Comparison of ENCODE assay signal across 9 cellular contexts in genomic region chr11:33040862-33041453, GRCh38. TPM values are rescaled to one million over a fixed set of nuclear protein-coding genes. Genes with fewer than 3 reads are reported as not detected.
A peak's percentile ranks its signal among the peaks of the same experiment; 100 is the strongest.
DNase-seq lines count a peak whose midpoint lies in the region; ATAC-seq and TF ChIP-seq lines count a peak whose summit lies in the region.
"Had no signal": no experiment of that assay in that cellular context is flagged by ENCODE, and none has a peak within 500 bp of the region (broad histone marks: within the 10 kb centered on the region; RNA-seq: fewer than 3 reads in every experiment).

No MANE protein-coding gene starts in this region.

- H3K4me3 Mint-ChIP-seq in mesothelial cell of epicardium, result peak overlapping the region; percentile 92

- TF ChIP-seq CTCF in HCT116 (IDR thresholded peaks at IDR 0.05 in 2 of 3, conservative IDR thresholded peaks at IDR 0.05 in 1 of 3; ENCODE audit: borderline replicate concordance in 1 of 3, insufficient read depth in 1 of 3, low read depth in 2 of 3, low read length in 2 of 3), result no peak
- no peak for TF ChIP-seq CTCF in mesothelial cell of epicardium (IDR thresholded peaks at IDR 0.05; ENCODE audit: unreplicated experiment)
- TF ChIP-seq CTCF in testis (IDR thresholded peaks at IDR 0.05), result no peak

- H3K9ac ChIP-seq in BLaER1, result peak overlapping the region; percentile 98; the same call in 1 of the 2 replicates
- H3K9ac ChIP-seq in HCT116 (ENCODE audit: low read length), result 0 out of 2 replicates have a peak overlapping the region, but pooled peaks have one; percentile 74

- no peaks in the 10 kb centered on the region for H3K79me2 ChIP-seq in HCT116 (ENCODE audit: insufficient read depth, low read length)

- H3K27ac ChIP-seq in BLaER1 (no peak overlapping the region), HCT116 (ENCODE audit: low read depth, low read length) (no peak overlapping the region), testis (no peak overlapping the region)

- POLR2A ChIA-PET in HCT116 (lab: Charles Lee), result no interaction called here

- no peak for TF ChIP-seq POLR2A in HCT116 (IDR thresholded peaks at IDR 0.05; ENCODE audit: borderline replicate concordance, extremely low read depth, insufficient read depth, insufficient read length)
- TF ChIP-seq POLR2A in testis (IDR thresholded peaks at IDR 0.05), result no peak

- no peak for TF ChIP-seq RAD21 in HCT116 (IDR thresholded peaks at IDR 0.05; ENCODE audit: low read depth)

- peaks cover 0 to 11% of the 10 kb centered on the region in 2 donors for H3K36me3 Mint-ChIP-seq in activated naive CD4-positive, alpha-beta T cell treated with anti-CD3 and anti-CD28 coated beads, Interleukin-2, amount 50 U/mL, for 72 hours
- H3K36me3 Mint-ChIP-seq in mesothelial cell of epicardium, result peaks cover 9% of the 10 kb centered on the region

- ATAC-seq in HCT116 (no peak), GM19463 (IDR thresholded peaks at IDR 0.05; ENCODE audit: unreplicated experiment) (no peak)
- peak; percentile 34 to 48 for ATAC-seq in activated naive CD4-positive, alpha-beta T cell treated with anti-CD3 and anti-CD28 coated beads, Interleukin-2, amount 50 U/mL, for 72 hours
- ATAC-seq: left lung had no signal

- RAD21 ChIA-PET in HCT116 (lab: Charles Lee; ENCODE audit: low non-redundant PET in 1 of 2, low total read pairs in 2 of 2, uncharacterized antibody in 2 of 2, unreplicated experiment in 2 of 2), result no interaction called here

- peaks cover 31% of the 10 kb centered on the region for H3K36me3 ChIP-seq in BLaER1
- H3K36me3 ChIP-seq in HCT116 (ENCODE audit: control insufficient read depth in 1 of 2, insufficient read depth in 2 of 2, low read length in 2 of 2), result no peaks in the 10 kb centered on the region
- H3K36me3 ChIP-seq in testis (ENCODE audit: low read depth, missing control alignments), result no peaks in the 10 kb centered on the region

- CTCF ChIA-PET in HCT116 (lab: Charles Lee), result no interaction called here

- H3K9me2 ChIP-seq in HCT116 (ENCODE audit: insufficient read depth), result no peaks in the 10 kb centered on the region

- H4K20me1 ChIP-seq in BLaER1 (no peaks in the 10 kb centered on the region), HCT116 (ENCODE audit: insufficient read depth) (no peaks in the 10 kb centered on the region)

- H3K4me1 ChIP-seq in BLaER1, result peaks cover 20% of the 10 kb centered on the region
- H3K4me1 ChIP-seq in HCT116 (ENCODE audit: control insufficient read depth in 1 of 2, insufficient read depth in 2 of 2, low read length in 2 of 2), result peaks cover 9 to 34% of the 10 kb centered on the region in 2 experiments
- H3K4me1 ChIP-seq in testis, result peaks cover 8% of the 10 kb centered on the region

- H3K27ac Mint-ChIP-seq in activated naive CD4-positive, alpha-beta T cell treated with anti-CD3 and anti-CD28 coated beads, Interleukin-2, amount 50 U/mL, for 72 hours, result peak overlapping the region in 1 of 2 donors; percentile 98
- peak overlapping the region; percentile 94 for H3K27ac Mint-ChIP-seq in mesothelial cell of epicardium

- no peaks in the 10 kb centered on the region for H3K27me3 Mint-ChIP-seq in mesothelial cell of epicardium (ENCODE audit: low read depth)

- H3K4me1 Mint-ChIP-seq in mesothelial cell of epicardium, result peaks cover 25% of the 10 kb centered on the region

- WGBS in testis, 2 donors, result 44 to 62% methylated on average over 5 of the region's 5 CpGs

- H3K27me3 ChIP-seq in BLaER1, result no peaks in the 10 kb centered on the region
- H3K27me3 ChIP-seq in HCT116 (ENCODE audit: insufficient read depth, low read length), result no peaks in the 10 kb centered on the region
- H3K27me3 ChIP-seq in testis, result no peaks in the 10 kb centered on the region
- H3K27me3 ChIP-seq: left lung had no signal

- DNase-seq in HCT116 (ENCODE audit: low read depth, low spot score) (no peak), mesothelial cell of epicardium (ENCODE audit: low spot score in 2 of 2, unreplicated experiment in 2 of 2) (no peak), HUDEP-2 (lab: John Stamatoyannopoulos, UW; ENCODE audit: unreplicated experiment in 76 of 76) (no peak), HK-2 (ENCODE audit: unreplicated experiment) (no peak), testis (no peak)
- no peak for DNase-seq in activated naive CD4-positive, alpha-beta T cell treated with anti-CD3 and anti-CD28 coated beads, Interleukin-2, amount 50 U/mL, for 72 hours (ENCODE audit: low spot score in 2 of 2)
- DNase-seq: left lung had no signal

- H3K4me3 ChIP-seq in BLaER1, result peak overlapping the region; percentile 99; the same call in 1 of the 2 replicates
- H3K4me3 ChIP-seq in HCT116 (replicated peaks in 1 of 2; ENCODE audit: low read depth in 1 of 2, low read length in 2 of 2), result peak overlapping the region in 1 of 2 experiments; percentile 75; a peak in 2 of 4 replicates
- no peak overlapping the region for H3K4me3 ChIP-seq in testis

- H3K4me2 ChIP-seq in BLaER1 (peak overlapping the region; percentile 94), HCT116 (ENCODE audit: low read length) (peak overlapping the region; percentile 87)

- no peaks in the 10 kb centered on the region for H3K9me3 Mint-ChIP-seq in activated naive CD4-positive, alpha-beta T cell treated with anti-CD3 and anti-CD28 coated beads, Interleukin-2, amount 50 U/mL, for 72 hours
- H3K9me3 Mint-ChIP-seq in mesothelial cell of epicardium, result peaks cover 5% of the 10 kb centered on the region

- H3K9me3 ChIP-seq in BLaER1 (peaks cover 12% of the 10 kb centered on the region; the same call in 1 of the 2 replicates), HCT116 (ENCODE audit: control insufficient read depth in 1 of 2, insufficient read depth in 1 of 2, low read depth in 1 of 2, low read length in 2 of 2) (no peaks in the 10 kb centered on the region), testis (no peaks in the 10 kb centered on the region)
- H3K9me3 ChIP-seq: left lung had no signal

- BruUV-seq in HCT116 (replicated peaks; lab: Mats Ljungman, UMichigan), result TSS peak; percentile 42

- H2AFZ ChIP-seq in HCT116 (ENCODE audit: low read depth, low read length, poor library complexity, severe bottlenecking), result no peak overlapping the region

- intact Hi-C loops in HCT116 (cut with micrococcal nuclease) (no loop called here), testis (cut with DNase I; ENCODE audit: low total_unique reads) (no loop called here)

TF ChIP-seq in HCT116, 20 proteins besides CTCF, POLR2A, EP300 and RAD21:
- TF ChIP-seq POLR2AphosphoS5 (IDR thresholded peaks at IDR 0.05; ENCODE audit: low read depth, low read length) (no peak), CBX3 (IDR thresholded peaks at IDR 0.05; ENCODE audit: low read depth) (no peak), JUND (IDR thresholded peaks at IDR 0.05) (no peak), EZH2 (IDR thresholded peaks at IDR 0.05) (no peak), EZH2phosphoT487 (IDR thresholded peaks at IDR 0.05; ENCODE audit: borderline replicate concordance) (no peak), YY1 (IDR thresholded peaks at IDR 0.05; ENCODE audit: extremely low read depth, insufficient replicate concordance, low read depth, low read length) (no peak), ZFX (IDR thresholded peaks at IDR 0.05) (no peak), ATF3 (IDR thresholded peaks at IDR 0.05) (no peak), EGR1 (IDR thresholded peaks at IDR 0.05; ENCODE audit: low read depth) (no peak)
- TF ChIP-seq, protein P1, sequence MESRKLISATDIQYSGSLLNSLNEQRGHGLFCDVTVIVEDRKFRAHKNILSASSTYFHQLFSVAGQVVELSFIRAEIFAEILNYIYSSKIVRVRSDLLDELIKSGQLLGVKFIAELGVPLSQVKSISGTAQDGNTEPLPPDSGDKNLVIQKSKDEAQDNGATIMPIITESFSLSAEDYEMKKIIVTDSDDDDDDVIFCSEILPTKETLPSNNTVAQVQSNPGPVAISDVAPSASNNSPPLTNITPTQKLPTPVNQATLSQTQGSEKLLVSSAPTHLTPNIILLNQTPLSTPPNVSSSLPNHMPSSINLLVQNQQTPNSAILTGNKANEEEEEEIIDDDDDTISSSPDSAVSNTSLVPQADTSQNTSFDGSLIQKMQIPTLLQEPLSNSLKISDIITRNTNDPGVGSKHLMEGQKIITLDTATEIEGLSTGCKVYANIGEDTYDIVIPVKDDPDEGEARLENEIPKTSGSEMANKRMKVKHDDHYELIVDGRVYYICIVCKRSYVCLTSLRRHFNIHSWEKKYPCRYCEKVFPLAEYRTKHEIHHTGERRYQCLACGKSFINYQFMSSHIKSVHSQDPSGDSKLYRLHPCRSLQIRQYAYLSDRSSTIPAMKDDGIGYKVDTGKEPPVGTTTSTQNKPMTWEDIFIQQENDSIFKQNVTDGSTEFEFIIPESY (IDR thresholded peaks at IDR 0.05; ENCODE audit: extremely low read depth, insufficient replicate concordance, low read length), result no peak

RNA-seq across cellular contexts. Expression of gene TCP11L1, which starts 1.6 kb away (rescaled TPM):
- total RNA-seq in HCT116 (2021; ENCODE audit: unreplicated experiment) (12.0 TPM), mesothelial cell of epicardium (18.5 to 20.5 TPM (median 20.3 TPM) in 3 replicates), testis (10 to 100 TPM; 26.6 to 31.9 TPM)
- 4.6 and 5.7 TPM in 2 replicates for polyA plus RNA-seq in HCT116 (2012)
- 10 to 100 TPM in 1 of 2 donors, 1 to 10 TPM in 1; 8.9 to 14.2 TPM for total RNA-seq in activated naive CD4-positive, alpha-beta T cell treated with anti-CD3 and anti-CD28 coated beads, Interleukin-2, amount 50 U/mL, for 72 hours
- polyA plus RNA-seq in testis (ENCODE audit: insufficient read depth, low read depth, low replicate concordance), result 13.6 TPM

RNA-seq across cellular contexts. Expression of gene DEPDC7, which starts 25.3 kb away (rescaled TPM):
- total RNA-seq in HCT116 (2021; ENCODE audit: unreplicated experiment) (7.3 TPM), mesothelial cell of epicardium (4.7 to 5.2 TPM (median 5.1 TPM) in 3 replicates), testis (10 to 100 TPM; 14.9 to 23.2 TPM)
- 2.2 and 3.5 TPM in 2 replicates for polyA plus RNA-seq in HCT116 (2012)
- total RNA-seq in activated naive CD4-positive, alpha-beta T cell treated with anti-CD3 and anti-CD28 coated beads, Interleukin-2, amount 50 U/mL, for 72 hours, result 1 to 10 TPM in 1 of 2 donors, under 1 TPM in 1; 0.47 to 5.5 TPM
- 47.7 TPM for polyA plus RNA-seq in testis (ENCODE audit: insufficient read depth, low read depth, low replicate concordance)

Comparison
In these comparisons a context has a peak if more than half of its experiments do, and no peak if none do; other contexts are left out.
1. ATAC-seq: peak in activated naive CD4-positive, alpha-beta T cell treated with anti-CD3 and anti-CD28 coated beads, Interleukin-2, amount 50 U/mL, for 72 hours (2 of 2); none in HCT116 (single experiment) and GM19463 (single experiment).